Comparison of ENCODE assay signal across 8 cellular contexts in genomic region chr4:108036252-108036651, GRCh38. TPM values are rescaled to one million over a fixed set of nuclear protein-coding genes. Genes with fewer than 3 reads are reported as not detected.
A peak's percentile ranks its signal among the peaks of the same experiment; 100 is the strongest.
DNase-seq lines count a peak whose midpoint lies in the region; ATAC-seq, FAIRE-seq and TF ChIP-seq lines count a peak whose summit lies in the region.

No MANE protein-coding gene starts in this region.

- no peaks in the 10 kb centered on the region for H3K4me1 Mint-ChIP-seq in chondrocyte (ENCODE audit: low read depth)

- peaks cover 8% of the 10 kb centered on the region for H3K36me3 Mint-ChIP-seq in chondrocyte (ENCODE audit: low read depth)

- peak; percentile 95 for ATAC-seq in GM19351 (IDR thresholded peaks at IDR 0.05; ENCODE audit: unreplicated experiment)
- peak; percentile 70 for ATAC-seq in HG03175 (IDR thresholded peaks at IDR 0.05; ENCODE audit: unreplicated experiment)

- H3K9me3 Mint-ChIP-seq in chondrocyte (ENCODE audit: low read depth) = peaks cover 3% of the 10 kb centered on the region

- no peak for FAIRE-seq in HTR-8/SVneo (lab: Jason Lieb, UNC)

- DNase-seq in activated CD8-positive, alpha-beta memory T cell treated with anti-CD3 and anti-CD28 coated beads for 1 hour (ENCODE audit: extremely low read depth in 1 of 2, low read depth in 1 of 2) = peak; percentile 20 to 42
- peak; percentile 72 for DNase-seq in stimulated activated CD4-positive, alpha-beta T cell treated with anti-CD3 and anti-CD28 coated beads, Interleukin-4, amount 100 ng/mL, for 24 hours
- DNase-seq in AG20443 (ENCODE audit: low spot score) (no peak), G401 (ENCODE audit: low spot score) (no peak), HTR-8/SVneo (ENCODE audit: insufficient read length, low spot score) (no peak), chondrocyte (ENCODE audit: low spot score) (no peak)

- H3K27ac Mint-ChIP-seq in chondrocyte (ENCODE audit: unreplicated experiment) = no peak overlapping the region

- H3K4me3 Mint-ChIP-seq in chondrocyte (ENCODE audit: unreplicated experiment) = no peak overlapping the region

- no peaks in the 10 kb centered on the region for H3K27me3 Mint-ChIP-seq in chondrocyte (ENCODE audit: low read depth)

- TF ChIP-seq CTCF in chondrocyte (IDR thresholded peaks at IDR 0.05) = no peak

- in situ Hi-C loops in G401 (cut with HindIII; ENCODE audit: low sequenced_read_pairs) = no loop called here

RNA-seq across cellular contexts. Expression of gene HADH, which starts 46.6 kb away (rescaled TPM):
- total RNA-seq in G401 (2014; rRNA removed; shearing (Covaris generic)) = 56.0 and 61.8 TPM in 2 replicates
- total RNA-seq in chondrocyte = 20.4 to 27.4 TPM (median 21.6 TPM) in 3 replicates

Comparison
In these comparisons a context has a peak if more than half of its experiments do, and no peak if none do; other contexts are left out.
1. DNase-seq: peak in activated CD8-positive, alpha-beta memory T cell treated with anti-CD3 and anti-CD28 coated beads for 1 hour (2 of 2) and stimulated activated CD4-positive, alpha-beta T cell treated with anti-CD3 and anti-CD28 coated beads, Interleukin-4, amount 100 ng/mL, for 24 hours (single experiment); none in AG20443 (single experiment), G401 (single experiment), HTR-8/SVneo (single experiment) and chondrocyte (single experiment).